16 cellular contexts compared by ENCODE assay signal in genomic region chr16:51328708-51329107, GRCh38.
A peak's percentile ranks its signal among the peaks of the same experiment; 100 is the strongest.
DNase-seq lines count a peak whose midpoint lies in the region; ATAC-seq, FAIRE-seq and TF ChIP-seq lines count a peak whose summit lies in the region.
"Had no signal": no experiment of that assay in that cellular context is flagged by ENCODE, and none has a peak within 500 bp of the region (broad histone marks: within the 10 kb centered on the region; RNA-seq: fewer than 3 reads in every experiment).

No MANE protein-coding gene starts in this region.

- H3K4me1 ChIP-seq in astrocyte (ENCODE audit: insufficient read depth, low read length) (peaks cover 25% of the 10 kb centered on the region), neural progenitor cell (no peaks in the 10 kb centered on the region)
- H3K4me1 ChIP-seq: BE2C had no signal

- H3K9me3 ChIP-seq in astrocyte (ENCODE audit: insufficient read depth, low read depth, low read length) (no peaks in the 10 kb centered on the region), neural progenitor cell (ENCODE audit: low read depth) (no peaks in the 10 kb centered on the region)
- H3K9me3 ChIP-seq: A549, BE2C had no signal

- H3K27ac ChIP-seq in astrocyte (ENCODE audit: low read depth, low read length) (no peak overlapping the region), neural progenitor cell (no peak overlapping the region)
- H3K27ac ChIP-seq: A549, C4-2B, HL-60 had no signal

- H2AFZ ChIP-seq in astrocyte (ENCODE audit: low read depth, low read length): no peak overlapping the region
- no peak overlapping the region for H2AFZ ChIP-seq in neural progenitor cell (replicated peaks)

- no peaks in the 10 kb centered on the region for H3K79me2 ChIP-seq in astrocyte (ENCODE audit: insufficient read depth, low read length)
- no peaks in the 10 kb centered on the region for H3K79me2 ChIP-seq in neural progenitor cell (ENCODE audit: low read depth)

- H3K9ac ChIP-seq in astrocyte (ENCODE audit: low read length) (no peak overlapping the region), neural progenitor cell (no peak overlapping the region)

- no peak overlapping the region for H3K27ac Mint-ChIP-seq in astrocyte (ENCODE audit: unreplicated experiment)
- peak overlapping the region; percentile 6 for H3K27ac Mint-ChIP-seq in neural progenitor cell
- H3K27ac Mint-ChIP-seq: CD4-positive, alpha-beta memory T cell had no signal

- H3K4me3 Mint-ChIP-seq in astrocyte (ENCODE audit: unreplicated experiment) (no peak overlapping the region), neural progenitor cell (no peak overlapping the region)
- H3K4me3 Mint-ChIP-seq: CD4-positive, alpha-beta memory T cell had no signal

- H3K4me2 ChIP-seq in astrocyte (ENCODE audit: low read length): no peak overlapping the region
- no peak overlapping the region for H3K4me2 ChIP-seq in neural progenitor cell
- H3K4me2 ChIP-seq: A549 had no signal

- no peak for FAIRE-seq in astrocyte (lab: Jason Lieb, UNC)
- FAIRE-seq: A549, GM12892, GM19239, H54 had no signal

- H3K27me3 Mint-ChIP-seq in astrocyte (ENCODE audit: low read depth, unreplicated experiment): peaks cover 9% of the 10 kb centered on the region
- no peaks in the 10 kb centered on the region for H3K27me3 Mint-ChIP-seq in neural progenitor cell (ENCODE audit: insufficient read depth, low read depth)
- H3K27me3 Mint-ChIP-seq: CD4-positive, alpha-beta memory T cell had no signal

- H3K9me3 Mint-ChIP-seq in astrocyte (ENCODE audit: unreplicated experiment) (peaks cover 11% of the 10 kb centered on the region), neural progenitor cell (peaks cover 11% of the 10 kb centered on the region)

- H3K27me3 ChIP-seq in astrocyte (ENCODE audit: insufficient read depth, low read length): no peaks in the 10 kb centered on the region
- H3K27me3 ChIP-seq in neural progenitor cell: no peaks in the 10 kb centered on the region
- H3K27me3 ChIP-seq: BE2C had no signal

- no peaks in the 10 kb centered on the region for H3F3A ChIP-seq in neural progenitor cell (ENCODE audit: low read depth)

- H3K4me3 ChIP-seq in astrocyte (ENCODE audit: insufficient read depth, low read depth, low read length): no peak overlapping the region
- no peak overlapping the region for H3K4me3 ChIP-seq in neural progenitor cell
- H3K4me3 ChIP-seq: A549 had no signal

- H3K36me3 ChIP-seq in astrocyte (ENCODE audit: insufficient read depth, low read length) (no peaks in the 10 kb centered on the region), neural progenitor cell (no peaks in the 10 kb centered on the region)
- H3K36me3 ChIP-seq: BE2C had no signal

- H4K20me1 ChIP-seq in astrocyte (ENCODE audit: insufficient read depth, low read length): no peaks in the 10 kb centered on the region
- H4K20me1 ChIP-seq in neural progenitor cell (ENCODE audit: low read depth): no peaks in the 10 kb centered on the region

- H3K36me3 Mint-ChIP-seq in astrocyte (ENCODE audit: low read depth, unreplicated experiment) (no peaks in the 10 kb centered on the region), neural progenitor cell (no peaks in the 10 kb centered on the region)
- H3K36me3 Mint-ChIP-seq: CD4-positive, alpha-beta memory T cell had no signal

- ATAC-seq in omental fat pad (ENCODE audit: low FRiP score): no peak
- ATAC-seq: A549, HCT116 had no signal

- peak; percentile 45 for DNase-seq in astrocyte (ENCODE audit: low read depth)
- peak; percentile 57 for DNase-seq in islet precursor cell
- no peak for DNase-seq in neural progenitor cell (ENCODE audit: low spot score)
- DNase-seq in omental fat pad (ENCODE audit: low spot score): no peak
- no peak for DNase-seq in activated naive CD4-positive, alpha-beta T cell treated with anti-CD3 and anti-CD28 coated beads, Interleukin-2, amount 50 U/mL, for 16 hours
- no peak for DNase-seq in iPS-NIHi11 (ENCODE audit: low spot score)
- DNase-seq: BE2C; CD4-positive, alpha-beta memory T cell; DMS79 had no signal

- H3K4me1 Mint-ChIP-seq in astrocyte (ENCODE audit: low read depth, unreplicated experiment): peaks cover 12% of the 10 kb centered on the region
- peaks cover 11% of the 10 kb centered on the region for H3K4me1 Mint-ChIP-seq in neural progenitor cell
- H3K4me1 Mint-ChIP-seq: CD4-positive, alpha-beta memory T cell had no signal

- TF ChIP-seq CTCF in astrocyte (IDR thresholded peaks at IDR 0.05; ENCODE audit: insufficient read depth, low read depth, low read length) (no peak), neural progenitor cell (IDR thresholded peaks at IDR 0.05) (no peak), omental fat pad (IDR thresholded peaks at IDR 0.05) (no peak)

Comparison
In these comparisons a context has a peak if more than half of its experiments do, and no peak if none do; other contexts are left out.
1. DNase-seq: peak in astrocyte (single experiment) and islet precursor cell (single experiment); none in neural progenitor cell (single experiment), omental fat pad (single experiment), activated naive CD4-positive, alpha-beta T cell treated with anti-CD3 and anti-CD28 coated beads, Interleukin-2, amount 50 U/mL, for 16 hours (single experiment) and iPS-NIHi11 (single experiment).